15 cellular contexts compared by ENCODE assay signal in the genomic region with DNA sequence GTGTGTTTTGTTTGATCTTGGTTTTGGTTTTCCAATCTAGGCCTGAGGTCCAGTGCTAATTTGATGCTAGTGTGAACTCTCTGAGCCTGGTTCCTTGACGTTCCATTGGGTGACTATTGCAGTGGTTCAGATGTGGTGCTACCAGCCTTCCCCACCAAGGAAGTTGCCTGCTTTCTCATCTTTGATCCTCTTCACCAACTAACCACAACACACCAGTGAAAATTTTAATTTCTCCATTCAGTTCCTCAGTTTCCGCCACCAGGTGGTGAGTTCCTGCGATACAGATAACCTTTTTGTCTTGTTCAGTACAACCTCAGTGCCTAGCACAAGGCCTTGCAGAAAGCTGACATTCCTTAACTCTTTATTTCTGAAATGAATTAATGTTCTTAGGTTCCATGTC.
DNase-seq lines count a peak whose midpoint lies in the region; ATAC-seq, FAIRE-seq and TF ChIP-seq lines count a peak whose summit lies in the region.
"Had no signal": no experiment of that assay in that cellular context is flagged by ENCODE, and none has a peak within 500 bp of the region (broad histone marks: within the 10 kb centered on the region; RNA-seq: fewer than 3 reads in every experiment).

No MANE protein-coding gene starts in this region.

- H3K4me1 Mint-ChIP-seq in CD4-positive, alpha-beta memory T cell: peaks cover 13 to 20% (median 19%) of the 10 kb centered on the region in 4 donors
- H3K4me1 Mint-ChIP-seq in activated T-cell treated with anti-CD3 and anti-CD28 coated beads, Interleukin-2, amount 50 U/mL, for 24 hours (ENCODE audit: low read depth): peaks cover 16% of the 10 kb centered on the region

- H3K4me2 ChIP-seq in Loucy (ENCODE audit: low read depth, low read length, poor library complexity, severe bottlenecking) (no peak overlapping the region), keratinocyte (ENCODE audit: control insufficient read depth, extremely low read depth, insufficient read depth, low read depth, low read length) (no peak overlapping the region), osteoblast (ENCODE audit: insufficient read depth, low read length) (no peak overlapping the region)
- H3K4me2 ChIP-seq: PC-9 had no signal

- H3K9me3 ChIP-seq in CD4-positive, alpha-beta memory T cell (ENCODE audit: control insufficient read depth in 1 of 2, low read length in 2 of 2): no peaks in the 10 kb centered on the region
- H3K9me3 ChIP-seq in Loucy (ENCODE audit: insufficient read depth, low read depth, low read length) (no peaks in the 10 kb centered on the region), keratinocyte (ENCODE audit: control insufficient read depth, low read depth, low read length) (no peaks in the 10 kb centered on the region), esophagus squamous epithelium (no peaks in the 10 kb centered on the region), osteoblast (ENCODE audit: low read depth, low read length) (no peaks in the 10 kb centered on the region)
- H3K9me3 ChIP-seq: left lung had no signal

- H2AFZ ChIP-seq in Loucy (ENCODE audit: low read length) (no peak overlapping the region), keratinocyte (ENCODE audit: control insufficient read depth, low read length) (no peak overlapping the region), osteoblast (ENCODE audit: low read length) (no peak overlapping the region)
- H2AFZ ChIP-seq: PC-9 had no signal

- H3K9ac ChIP-seq in Loucy (ENCODE audit: low read depth, low read length, poor library complexity, severe bottlenecking) (no peak overlapping the region), keratinocyte (ENCODE audit: control insufficient read depth, extremely low read depth, insufficient read depth, low read length) (no peak overlapping the region)

- CTCF ChIA-PET in CD4-positive, alpha-beta memory T cell (lab: Charles Lee; ENCODE audit: partially characterized antibody): interaction anchor here (0.8 to 1.9 kb wide), 5 partner anchors 8 to 1096 kb away, joined by 3 to 15 read pairs (median 7); no protein-coding TSS in a partner anchor

- H3K9me3 Mint-ChIP-seq in CD4-positive, alpha-beta memory T cell: peaks cover 0 to 5% (median 0%) of the 10 kb centered on the region in 8 donors
- no peaks in the 10 kb centered on the region for H3K9me3 Mint-ChIP-seq in activated T-cell treated with anti-CD3 and anti-CD28 coated beads, Interleukin-2, amount 50 U/mL, for 24 hours
- H3K9me3 Mint-ChIP-seq: CD8-positive, alpha-beta T cell; stimulated activated effector memory CD8-positive, alpha-beta T cell treated with anti-CD3 and anti-CD28 coated beads, Interleukin-12 subunit alpha, Interleukin-12 subunit beta, amount 100 ng/mL, for 72 hours had no signal

- H3K27me3 ChIP-seq in CD4-positive, alpha-beta memory T cell (ENCODE audit: insufficient read depth, low read length): no peaks in the 10 kb centered on the region
- H3K27me3 ChIP-seq in Loucy (ENCODE audit: insufficient read depth, low read length, poor library complexity, severe bottlenecking) (no peaks in the 10 kb centered on the region), keratinocyte (ENCODE audit: control insufficient read depth, extremely low read depth, insufficient read depth, low read length) (no peaks in the 10 kb centered on the region), esophagus squamous epithelium (no peaks in the 10 kb centered on the region), osteoblast (ENCODE audit: insufficient read depth, low read length) (no peaks in the 10 kb centered on the region)
- H3K27me3 ChIP-seq: left lung had no signal

- no peak for ATAC-seq in GM21786 (IDR thresholded peaks at IDR 0.05; ENCODE audit: unreplicated experiment)
- ATAC-seq: CD8-positive, alpha-beta T cell; esophagus mucosa; left lung; stimulated activated effector memory CD8-positive, alpha-beta T cell treated with anti-CD3 and anti-CD28 coated beads, Interleukin-12 subunit alpha, Interleukin-12 subunit beta, amount 100 ng/mL, for 72 hours had no signal

- H3K9me1 ChIP-seq in keratinocyte (ENCODE audit: control insufficient read depth, extremely low read depth, insufficient read depth, low read length): no peaks in the 10 kb centered on the region

- H4K20me1 ChIP-seq in Loucy (ENCODE audit: insufficient read depth, low read length, poor library complexity, severe bottlenecking) (no peaks in the 10 kb centered on the region), keratinocyte (ENCODE audit: control insufficient read depth, extremely low read depth, insufficient read depth, low read length) (no peaks in the 10 kb centered on the region), osteoblast (ENCODE audit: insufficient read depth, low read length) (peaks cover 8% of the 10 kb centered on the region)

- H3K27ac Mint-ChIP-seq in CD4-positive, alpha-beta memory T cell: peak overlapping the region in 1 of 7 donors; percentile 1
- H3K27ac Mint-ChIP-seq in activated T-cell treated with anti-CD3 and anti-CD28 coated beads, Interleukin-2, amount 50 U/mL, for 24 hours: no peak overlapping the region
- H3K27ac Mint-ChIP-seq: CD8-positive, alpha-beta T cell; stimulated activated effector memory CD8-positive, alpha-beta T cell treated with anti-CD3 and anti-CD28 coated beads, Interleukin-12 subunit alpha, Interleukin-12 subunit beta, amount 100 ng/mL, for 72 hours had no signal

- dilution Hi-C loops in keratinocyte (cut with MboI; ENCODE audit: extremely low pct_ligation_motif_present, low sequenced_read_pairs): no loop called here

- WGBS in esophagus squamous epithelium, 2 donors: 81 to 95% methylated on average over 2 to 3 of the region's 3 CpGs

- H3K36me3 Mint-ChIP-seq in CD4-positive, alpha-beta memory T cell: peaks cover 0 to 12% of the 10 kb centered on the region in 2 donors
- no peaks in the 10 kb centered on the region for H3K36me3 Mint-ChIP-seq in activated T-cell treated with anti-CD3 and anti-CD28 coated beads, Interleukin-2, amount 50 U/mL, for 24 hours (ENCODE audit: low read depth)
- H3K36me3 Mint-ChIP-seq: CD8-positive, alpha-beta T cell; stimulated activated effector memory CD8-positive, alpha-beta T cell treated with anti-CD3 and anti-CD28 coated beads, Interleukin-12 subunit alpha, Interleukin-12 subunit beta, amount 100 ng/mL, for 72 hours had no signal

- intact Hi-C loops in CD4-positive, alpha-beta memory T cell (cut with micrococcal nuclease): loop anchor here (1.0 to 5.0 kb wide), 2 partner anchors 118 to 1092 kb away; no protein-coding TSS in a partner anchor
- intact Hi-C loops in esophagus squamous epithelium (cut with DNase I): no loop called here

- TF ChIP-seq POLR2A in esophagus squamous epithelium (IDR thresholded peaks at IDR 0.05): no peak

- H3K79me2 ChIP-seq in Loucy (ENCODE audit: insufficient read depth, low read length): no peaks in the 10 kb centered on the region
- H3K79me2 ChIP-seq in keratinocyte (ENCODE audit: control insufficient read depth, insufficient read depth, low read length): no peaks in the 10 kb centered on the region
- no peaks in the 10 kb centered on the region for H3K79me2 ChIP-seq in osteoblast (ENCODE audit: insufficient read depth, low read length)

- POLR2A ChIA-PET in CD4-positive, alpha-beta memory T cell (lab: Charles Lee; ENCODE audit: partially characterized antibody): interaction anchor here (1.5 to 1.7 kb wide), 2 partner anchors 310 to 1094 kb away, joined by 3 to 5 read pairs; no protein-coding TSS in a partner anchor

- no peaks in the 10 kb centered on the region for H3K9me2 ChIP-seq in Loucy (replicated peaks; ENCODE audit: low read depth, low read length)

- no peaks in the 10 kb centered on the region for H3K27me3 Mint-ChIP-seq in CD4-positive, alpha-beta memory T cell
- H3K27me3 Mint-ChIP-seq in activated T-cell treated with anti-CD3 and anti-CD28 coated beads, Interleukin-2, amount 50 U/mL, for 24 hours: no peaks in the 10 kb centered on the region

- peak overlapping the region in 3 of 8 donors; percentile 21 to 41 (median 23) for H3K4me3 Mint-ChIP-seq in CD4-positive, alpha-beta memory T cell
- H3K4me3 Mint-ChIP-seq in activated T-cell treated with anti-CD3 and anti-CD28 coated beads, Interleukin-2, amount 50 U/mL, for 24 hours: no peak overlapping the region
- H3K4me3 Mint-ChIP-seq: CD8-positive, alpha-beta T cell; stimulated activated effector memory CD8-positive, alpha-beta T cell treated with anti-CD3 and anti-CD28 coated beads, Interleukin-12 subunit alpha, Interleukin-12 subunit beta, amount 100 ng/mL, for 72 hours had no signal

- peaks cover 17% of the 10 kb centered on the region for H3K4me1 ChIP-seq in CD4-positive, alpha-beta memory T cell (ENCODE audit: insufficient read depth, low read length)
- peaks cover 4% of the 10 kb centered on the region for H3K4me1 ChIP-seq in Loucy (ENCODE audit: insufficient read depth, low read length, poor library complexity, severe bottlenecking)
- peaks cover 28% of the 10 kb centered on the region for H3K4me1 ChIP-seq in keratinocyte (ENCODE audit: control insufficient read depth, extremely low read depth, insufficient read depth, low read length)
- peaks cover 3 to 40% (median 26%) of the 10 kb centered on the region in 3 donors for H3K4me1 ChIP-seq in esophagus squamous epithelium
- H3K4me1 ChIP-seq in osteoblast (ENCODE audit: insufficient read depth, low read length): peaks cover 4% of the 10 kb centered on the region

- no peaks in the 10 kb centered on the region for H3F3A ChIP-seq in Loucy (ENCODE audit: low read depth)

- no peak overlapping the region for H3K27ac ChIP-seq in CD4-positive, alpha-beta memory T cell (ENCODE audit: low read depth, low read length)
- H3K27ac ChIP-seq in keratinocyte (ENCODE audit: control insufficient read depth, insufficient read depth, low read length) (no peak overlapping the region), esophagus squamous epithelium (peak overlapping the region in 2 of 4 donors; percentile 60 to 76), osteoblast (ENCODE audit: low read depth, low read length) (no peak overlapping the region)
- H3K27ac ChIP-seq: left lung, PC-9 had no signal

- no peaks in the 10 kb centered on the region for H3K36me3 ChIP-seq in CD4-positive, alpha-beta memory T cell (ENCODE audit: insufficient read depth, low read length)
- H3K36me3 ChIP-seq in Loucy (ENCODE audit: insufficient read depth, low read length) (no peaks in the 10 kb centered on the region), keratinocyte (ENCODE audit: control insufficient read depth in 2 of 2, extremely low read depth in 1 of 2, insufficient read depth in 2 of 2, low read length in 2 of 2) (no peaks in the 10 kb centered on the region), esophagus squamous epithelium (no peaks in the 10 kb centered on the region), osteoblast (ENCODE audit: insufficient read depth, low read length) (no peaks in the 10 kb centered on the region)
- H3K36me3 ChIP-seq: left lung had no signal

- no peak overlapping the region for H3K4me3 ChIP-seq in CD4-positive, alpha-beta memory T cell (ENCODE audit: low read length in 2 of 2)
- H3K4me3 ChIP-seq in Loucy (ENCODE audit: low read length, poor library complexity, severe bottlenecking) (no peak overlapping the region), keratinocyte (ENCODE audit: control insufficient read depth in 2 of 3, extremely low read depth in 1 of 3, insufficient read depth in 2 of 3, low read depth in 1 of 3, low read length in 3 of 3) (no peak overlapping the region), esophagus squamous epithelium (no peak overlapping the region), osteoblast (ENCODE audit: insufficient read depth, low read length) (no peak overlapping the region)
- H3K4me3 ChIP-seq: left lung, PC-9 had no signal

- FAIRE-seq in keratinocyte (lab: Jason Lieb, UNC): peak; percentile 56
- FAIRE-seq: HTR-8/SVneo had no signal

- DNase-seq in CD4-positive, alpha-beta memory T cell: peak in 4 of 5 donors; percentile 25 to 50 (median 40)
- peak; percentile 38 for DNase-seq in activated T-cell treated with anti-CD3 and anti-CD28 coated beads, Interleukin-2, amount 50 U/mL, for 24 hours
- DNase-seq in keratinocyte (ENCODE audit: low read depth, low spot score) (no peak), esophagus squamous epithelium (lab: John Stamatoyannopoulos, UW) (no peak), osteoblast (ENCODE audit: insufficient read length, low spot score, missing footprints) (no peak), AG20443 (ENCODE audit: low spot score) (no peak)
- DNase-seq: cerebellar nuclear complex, left lung, PC-9 had no signal

- TF ChIP-seq CTCF in Loucy (conservative IDR thresholded peaks at IDR 0.05; ENCODE audit: low read length) (peak; percentile 48), keratinocyte (optimal IDR thresholded peaks at IDR 0.05 in 1 of 3, IDR thresholded peaks at IDR 0.05 in 1 of 3, conservative IDR thresholded peaks at IDR 0.05 in 1 of 3; ENCODE audit: extremely low read depth in 1 of 3, insufficient read depth in 2 of 3, low read length in 3 of 3) (no peak), esophagus squamous epithelium (IDR thresholded peaks at IDR 0.05) (peak in 2 of 6 experiments; percentile 11 to 18), osteoblast (IDR thresholded peaks at IDR 0.05; ENCODE audit: extremely low read depth, low read depth, low read length) (no peak)

Comparison
In these comparisons a context has a peak if more than half of its experiments do, and no peak if none do; other contexts are left out.
1. DNase-seq: peak in CD4-positive, alpha-beta memory T cell (4 of 5) and activated T-cell treated with anti-CD3 and anti-CD28 coated beads, Interleukin-2, amount 50 U/mL, for 24 hours (single experiment); none in keratinocyte (single experiment), esophagus squamous epithelium (single experiment), osteoblast (single experiment) and AG20443 (single experiment).